Comparison of ENCODE assay signal across 20 cellular contexts in genomic region chr1:234235373-234235772, GRCh38.
DNase-seq lines count a peak whose midpoint lies in the region; ATAC-seq and TF ChIP-seq lines count a peak whose summit lies in the region.
"Had no signal": no experiment of that assay in that cellular context is flagged by ENCODE, and none has a peak within 500 bp of the region (broad histone marks: within the 10 kb centered on the region; RNA-seq: fewer than 3 reads in every experiment).

No MANE protein-coding gene starts in this region.

- ATAC-seq in sciatic nerve (peak; percentile 20), GM21447 (IDR thresholded peaks at IDR 0.05; ENCODE audit: unreplicated experiment) (no peak)
- ATAC-seq: A549, PC-3 had no signal

- H3K9me3 ChIP-seq in prostate gland: no peaks in the 10 kb centered on the region
- H3K9me3 ChIP-seq: A549, BLaER1 had no signal

- H3K4me1 ChIP-seq in prostate gland (replicated peaks): no peaks in the 10 kb centered on the region
- H3K4me1 ChIP-seq: A549 had no signal

- peak; percentile 33 for DNase-seq in activated CD8-positive, alpha-beta memory T cell treated with anti-CD3 and anti-CD28 coated beads, Interleukin-2, amount 50 U/mL, for 48 hours
- DNase-seq in activated CD8-positive, alpha-beta memory T cell treated with anti-CD3 and anti-CD28 coated beads, Interleukin-2, amount 50 U/mL, for 4 hours: no peak
- peak; percentile 34 for DNase-seq in NCI-H1694 treated with DMSO at 0.1 percent for 48 hours (lab: John Stamatoyannopoulos, UW)
- peak; percentile 1 for DNase-seq in fibroblast of villous mesenchyme (ENCODE audit: low read depth)
- no peak for DNase-seq in sciatic nerve (ENCODE audit: low spot score)
- DNase-seq in NCI-H2029 treated with DMSO at 0.1 percent for 48 hours (lab: John Stamatoyannopoulos, UW): no peak
- no peak for DNase-seq in prostate gland (ENCODE audit: low spot score)
- DNase-seq: CD4-positive, alpha-beta memory T cell; DND-41; HFFc6; KG1; NCI-H1417 treated with DMSO at 0.1 percent for 48 hours; NCI-H2029; NCI-H510A; NCI-H82; PC-3 had no signal

- intact Hi-C loops in sciatic nerve (cut with DNase I) (no loop called here), prostate gland (cut with DNase I) (no loop called here)

- no peak for TF ChIP-seq CTCF in fibroblast of villous mesenchyme (IDR thresholded peaks at IDR 0.05; ENCODE audit: insufficient read depth, low read depth, low read length)
- TF ChIP-seq CTCF in prostate gland (IDR thresholded peaks at IDR 0.05): no peak

- no peaks in the 10 kb centered on the region for H3K27me3 ChIP-seq in prostate gland (replicated peaks; ENCODE audit: insufficient read depth)
- H3K27me3 ChIP-seq: BLaER1 had no signal

- no peak for TF ChIP-seq POLR2A in prostate gland (IDR thresholded peaks at IDR 0.05)

- no peak overlapping the region for H3K4me3 ChIP-seq in fibroblast of villous mesenchyme (ENCODE audit: low read depth, low read length)
- no peak overlapping the region for H3K4me3 ChIP-seq in prostate gland
- H3K4me3 ChIP-seq: A549, BLaER1 had no signal

- no peaks in the 10 kb centered on the region for H3K36me3 ChIP-seq in prostate gland
- H3K36me3 ChIP-seq: BLaER1 had no signal

- H3K27ac ChIP-seq in prostate gland: no peak overlapping the region
- H3K27ac ChIP-seq: A549, BLaER1, RWPE1 had no signal

- 19% methylated on average over 2 of the region's 2 CpGs for WGBS in prostate gland

Comparison
In these comparisons a context has a peak if more than half of its experiments do, and no peak if none do; other contexts are left out.
1. DNase-seq: peak in activated CD8-positive, alpha-beta memory T cell treated with anti-CD3 and anti-CD28 coated beads, Interleukin-2, amount 50 U/mL, for 48 hours (single experiment), NCI-H1694 treated with DMSO at 0.1 percent for 48 hours (single experiment) and fibroblast of villous mesenchyme (single experiment); none in activated CD8-positive, alpha-beta memory T cell treated with anti-CD3 and anti-CD28 coated beads, Interleukin-2, amount 50 U/mL, for 4 hours (single experiment), sciatic nerve (single experiment), NCI-H2029 treated with DMSO at 0.1 percent for 48 hours (single experiment) and prostate gland (single experiment).